In the genomic region with DNA sequence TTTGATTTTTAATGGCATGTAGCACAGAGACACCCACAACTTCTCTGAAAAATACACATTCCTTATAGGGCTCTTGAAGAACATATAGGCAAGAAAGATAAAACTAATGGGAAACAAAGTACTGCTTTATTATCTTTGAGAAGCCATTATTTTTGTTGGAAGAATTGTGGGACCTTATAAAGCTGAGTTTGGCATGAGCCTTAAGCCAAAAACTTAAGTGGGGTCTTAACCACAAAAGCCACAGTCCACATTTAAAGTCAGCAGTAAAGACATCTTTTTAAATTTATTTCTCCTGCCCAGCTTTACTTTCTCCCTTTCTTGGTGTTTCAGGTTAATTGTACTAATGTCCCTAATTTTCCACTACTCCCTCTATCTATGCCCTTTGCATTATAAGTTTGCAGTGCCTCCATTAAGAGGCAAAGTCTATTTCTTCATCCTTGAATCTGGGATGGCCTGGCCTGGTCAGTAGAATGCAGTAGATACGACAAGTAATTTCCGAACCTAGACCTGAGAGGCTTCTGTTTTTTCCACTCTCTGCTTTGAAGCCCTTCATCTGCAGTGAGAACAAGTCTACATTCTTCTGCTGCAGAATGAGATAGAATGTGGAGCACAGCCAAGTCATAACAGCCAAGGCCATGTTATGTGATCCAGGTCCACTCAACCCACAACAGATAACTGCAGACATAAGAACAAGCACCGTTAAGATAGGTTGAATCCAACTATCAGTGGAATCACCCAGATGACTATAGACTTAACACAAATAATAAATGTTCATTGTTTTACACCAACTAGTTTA, we compare ENCODE assay signal across 30 cellular contexts.
DNase-seq lines count a peak whose midpoint lies in the region; ATAC-seq and TF ChIP-seq lines count a peak whose summit lies in the region.
"Had no signal": no experiment of that assay in that cellular context is flagged by ENCODE, and none has a peak within 500 bp of the region (broad histone marks: within the 10 kb centered on the region; RNA-seq: fewer than 3 reads in every experiment).

No MANE protein-coding gene starts in this region.

- H3K9me1 ChIP-seq in IMR-90 (ENCODE audit: insufficient read depth, low read length): no peaks in the 10 kb centered on the region

- no peaks in the 10 kb centered on the region for H4K20me1 ChIP-seq in IMR-90 (ENCODE audit: insufficient read depth, low read length)

- H3K23ac ChIP-seq in IMR-90 (ENCODE audit: low read depth, low read length): no peak overlapping the region

- intact Hi-C loops in IMR-90 (cut with micrococcal nuclease): no loop called here
- intact Hi-C loops in activated CD4-positive, alpha-beta T cell treated with anti-CD3 and anti-CD28 coated beads, Interleukin-2, amount 10 ng/mL, durations not matched to agents 24 days and 14 days (cut with micrococcal nuclease): no loop called here

- no peaks in the 10 kb centered on the region for H3K27me3 Mint-ChIP-seq in activated CD4-positive, alpha-beta T cell treated with anti-CD3 and anti-CD28 coated beads, Interleukin-2, amount 10 ng/mL, durations not matched to agents 24 days and 14 days
- H3K27me3 Mint-ChIP-seq: activated CD4-positive, alpha-beta T cell treated with anti-CD3 and anti-CD28 coated beads for 36 hours; activated naive CD4-positive, alpha-beta T cell treated with anti-CD3 and anti-CD28 coated beads, Interleukin-2, amount 10 ng/mL, durations not matched to agents 7 days and 5 days; CD4-positive, alpha-beta T cell; T-helper 17 cell had no signal

- TF ChIP-seq EP300 in suprapubic skin (IDR thresholded peaks at IDR 0.05): no peak

- dilution Hi-C loops in IMR-90 (cut with HindIII; ENCODE audit: low sequenced_read_pairs, unreplicated experiment): no loop called here

- H3K36me3 ChIP-seq in IMR-90 (ENCODE audit: control insufficient read depth, insufficient read depth, low read length) (no peaks in the 10 kb centered on the region), suprapubic skin (no peaks in the 10 kb centered on the region)
- H3K36me3 ChIP-seq: colonic mucosa, thoracic aorta had no signal

- H3K79me1 ChIP-seq in IMR-90 (ENCODE audit: low read depth in 1 of 2, low read length in 2 of 2): no peaks in the 10 kb centered on the region

- no peak overlapping the region for H2BK15ac ChIP-seq in IMR-90 (ENCODE audit: low read depth, low read length)

- no peak overlapping the region for H2AK5ac ChIP-seq in IMR-90 (ENCODE audit: low read depth, low read length)

- H3K9me3 Mint-ChIP-seq in activated CD4-positive, alpha-beta T cell treated with anti-CD3 and anti-CD28 coated beads, Interleukin-2, amount 10 ng/mL, durations not matched to agents 24 days and 14 days: no peaks in the 10 kb centered on the region
- H3K9me3 Mint-ChIP-seq: activated naive CD4-positive, alpha-beta T cell treated with anti-CD3 and anti-CD28 coated beads, Interleukin-2, amount 10 ng/mL, durations not matched to agents 7 days and 5 days; endodermal cell had no signal

- no peak overlapping the region for H3K4me2 ChIP-seq in IMR-90 (ENCODE audit: low read depth, low read length)
- H3K4me2 ChIP-seq: hepatocyte had no signal

- H4K8ac ChIP-seq in IMR-90 (ENCODE audit: low read depth in 2 of 2, low read length in 2 of 2): no peak overlapping the region; a peak in 1 of 4 replicates

- peak overlapping the region; percentile 5 for H2AFZ ChIP-seq in IMR-90 (replicated peaks; ENCODE audit: low read length, poor library complexity)
- H2AFZ ChIP-seq: hepatocyte had no signal

- no TSS peak for BruUV-seq in IMR-90 (replicated peaks; lab: Mats Ljungman, UMichigan)

- no peak overlapping the region for H2AK9ac ChIP-seq in IMR-90 (replicated peaks; ENCODE audit: low read depth, low read length, poor library complexity)

- no peak for TF ChIP-seq RAD21 in IMR-90 (IDR thresholded peaks at IDR 0.05; ENCODE audit: low read length)

- H3K4me3 ChIP-seq in IMR-90 (ENCODE audit: insufficient read depth, low read depth, low read length): no peak overlapping the region
- H3K4me3 ChIP-seq in astrocyte of the spinal cord (ENCODE audit: low read depth, low read length): no peak overlapping the region
- H3K4me3 ChIP-seq in foreskin fibroblast (ENCODE audit: low read depth in 1 of 2, low read length in 2 of 2): no peak overlapping the region
- H3K4me3 ChIP-seq in suprapubic skin: no peak overlapping the region
- H3K4me3 ChIP-seq: body of pancreas, colonic mucosa, hepatocyte, mucosa of descending colon, skin epidermis, thoracic aorta had no signal

- no peaks in the 10 kb centered on the region for H3K4me1 Mint-ChIP-seq in activated CD4-positive, alpha-beta T cell treated with anti-CD3 and anti-CD28 coated beads, Interleukin-2, amount 10 ng/mL, durations not matched to agents 24 days and 14 days
- H3K4me1 Mint-ChIP-seq: activated CD4-positive, alpha-beta T cell treated with anti-CD3 and anti-CD28 coated beads for 36 hours; activated naive CD4-positive, alpha-beta T cell treated with anti-CD3 and anti-CD28 coated beads, Interleukin-2, amount 10 ng/mL, durations not matched to agents 7 days and 5 days; endodermal cell; T-helper 17 cell had no signal

- H3K9me3 ChIP-seq in IMR-90 (ENCODE audit: control insufficient read depth, insufficient read depth, low read length): no peaks in the 10 kb centered on the region
- H3K9me3 ChIP-seq in suprapubic skin: no peaks in the 10 kb centered on the region
- H3K9me3 ChIP-seq: body of pancreas, colonic mucosa, mucosa of descending colon, thoracic aorta had no signal

- CTCF ChIA-PET in IMR-90 (lab: Yijun Ruan, JAX): no interaction called here

- no peak overlapping the region for H3K27ac Mint-ChIP-seq in activated CD4-positive, alpha-beta T cell treated with anti-CD3 and anti-CD28 coated beads, Interleukin-2, amount 10 ng/mL, durations not matched to agents 24 days and 14 days
- H3K27ac Mint-ChIP-seq: activated CD4-positive, alpha-beta T cell treated with anti-CD3 and anti-CD28 coated beads for 36 hours; activated naive CD4-positive, alpha-beta T cell treated with anti-CD3 and anti-CD28 coated beads, Interleukin-2, amount 10 ng/mL, durations not matched to agents 7 days and 5 days; CD4-positive, alpha-beta T cell; endodermal cell; T-helper 17 cell had no signal

- H2BK5ac ChIP-seq in IMR-90 (ENCODE audit: low read depth, low read length, poor library complexity, severe bottlenecking): peak overlapping the region; percentile 87

- 0 out of 2 replicates have a peak overlapping the region, but pooled peaks have one; percentile 55 for H2BK20ac ChIP-seq in IMR-90 (ENCODE audit: low read depth, low read length)

- TF ChIP-seq CTCF in IMR-90 (conservative IDR thresholded peaks at IDR 0.05; ENCODE audit: low read depth, low read length): no peak
- TF ChIP-seq CTCF in astrocyte of the spinal cord (IDR thresholded peaks at IDR 0.05; ENCODE audit: low read depth, low read length): no peak
- TF ChIP-seq CTCF in foreskin fibroblast (IDR thresholded peaks at IDR 0.05; ENCODE audit: low read depth, low read length): no peak
- TF ChIP-seq CTCF in suprapubic skin (IDR thresholded peaks at IDR 0.05): no peak

- POLR2A ChIA-PET in IMR-90 (lab: Charles Lee; ENCODE audit: unreplicated experiment): no interaction called here

- H3K27ac ChIP-seq in IMR-90 (ENCODE audit: insufficient read depth, low read length) (no peak overlapping the region), suprapubic skin (no peak overlapping the region)
- H3K27ac ChIP-seq: body of pancreas, colonic mucosa, foreskin keratinocyte, hepatocyte, skin epidermis, thoracic aorta had no signal

- H4K91ac ChIP-seq in IMR-90 (ENCODE audit: insufficient read depth, low read depth, low read length): no peak overlapping the region

- no peak overlapping the region for H3K4me3 Mint-ChIP-seq in activated CD4-positive, alpha-beta T cell treated with anti-CD3 and anti-CD28 coated beads, Interleukin-2, amount 10 ng/mL, durations not matched to agents 24 days and 14 days
- H3K4me3 Mint-ChIP-seq: activated CD4-positive, alpha-beta T cell treated with anti-CD3 and anti-CD28 coated beads for 36 hours; activated naive CD4-positive, alpha-beta T cell treated with anti-CD3 and anti-CD28 coated beads, Interleukin-2, amount 10 ng/mL, durations not matched to agents 7 days and 5 days; CD4-positive, alpha-beta T cell; endodermal cell; T-helper 17 cell had no signal

- H3K56ac ChIP-seq in IMR-90 (ENCODE audit: extremely low read depth, insufficient read depth, low read length): no peak overlapping the region

- in situ Hi-C loops in IMR-90 (cut with MboI; ENCODE audit: low sequenced_read_pairs) (no loop called here), astrocyte of the spinal cord (cut with HindIII; ENCODE audit: low sequenced_read_pairs) (no loop called here)

- DNase-seq in AG08396 (ENCODE audit: low spot score) (peak; percentile 5), IMR-90 (peak; percentile 60), astrocyte of the spinal cord (ENCODE audit: low read depth, low spot score) (peak; percentile 82), foreskin fibroblast (peak; percentile 33 to 54), NCI-H345 (lab: John Stamatoyannopoulos, UW) (no peak), suprapubic skin (ENCODE audit: low spot score in 2 of 2) (no peak)
- DNase-seq in activated CD4-positive, alpha-beta T cell treated with anti-CD3 and anti-CD28 coated beads, Interleukin-2, amount 10 ng/mL, durations not matched to agents 24 days and 14 days: no peak
- DNase-seq: activated CD4-positive, alpha-beta T cell treated with anti-CD3 and anti-CD28 coated beads for 36 hours; activated naive CD4-positive, alpha-beta T cell treated with anti-CD3 and anti-CD28 coated beads, Interleukin-2, amount 10 ng/mL, durations not matched to agents 7 days and 5 days; CD4-positive, alpha-beta T cell; colonic mucosa; DMS153; endodermal cell; foreskin keratinocyte; GDM1; Karpas-422; mucosa of descending colon; NCI-H1694 treated with DMSO at 0.1 percent for 48 hours; NCI-H2227 treated with DMSO at 0.1 percent for 48 hours; NCI-H82; PC-3; posterior cingulate gyrus; SIG-M5; stimulated activated CD4-positive, alpha-beta T cell treated with anti-CD3 and anti-CD28 coated beads, Interleukin-1b, Interleukin-23, amount 100 ng/mL, for 48 hours; T-helper 17 cell had no signal

- H3K27me3 ChIP-seq in IMR-90 (ENCODE audit: control insufficient read depth, insufficient read depth, low read length): no peaks in the 10 kb centered on the region
- no peaks in the 10 kb centered on the region for H3K27me3 ChIP-seq in suprapubic skin
- H3K27me3 ChIP-seq: body of pancreas, colonic mucosa, foreskin keratinocyte, hepatocyte had no signal

- no peak overlapping the region; the same call in 1 of the 2 replicates for H4K5ac ChIP-seq in IMR-90 (ENCODE audit: low read depth, low read length)

- WGBS in IMR-90 (ENCODE audit: extremely low coverage in 2 of 2, insufficient read length in 1 of 2), 2 experiments: 80% methylated on average over 1 of the region's 3 CpGs; no CpG with 5 or more reads in 1 of the 2 experiments
- WGBS in suprapubic skin: 87% methylated on average over 3 of the region's 3 CpGs

- H3K36me3 Mint-ChIP-seq in activated CD4-positive, alpha-beta T cell treated with anti-CD3 and anti-CD28 coated beads, Interleukin-2, amount 10 ng/mL, durations not matched to agents 24 days and 14 days (ENCODE audit: low read depth): no peaks in the 10 kb centered on the region
- H3K36me3 Mint-ChIP-seq: activated naive CD4-positive, alpha-beta T cell treated with anti-CD3 and anti-CD28 coated beads, Interleukin-2, amount 10 ng/mL, durations not matched to agents 7 days and 5 days had no signal

- H3K9ac ChIP-seq in IMR-90 (ENCODE audit: low read depth, low read length): no peak overlapping the region

- peak overlapping the region; percentile 63; the same call in 1 of the 2 replicates for H2BK120ac ChIP-seq in IMR-90 (ENCODE audit: low read depth, low read length)

- H3K4ac ChIP-seq in IMR-90 (ENCODE audit: low read depth, low read length): no peak overlapping the region

- ATAC-seq in IMR-90 (ENCODE audit: low read depth) (peak; percentile 46), HG03442 (IDR thresholded peaks at IDR 0.05; ENCODE audit: unreplicated experiment) (no peak)
- ATAC-seq: activated CD4-positive, alpha-beta T cell treated with anti-CD3 and anti-CD28 coated beads for 36 hours; body of pancreas; foreskin keratinocyte; mucosa of descending colon; PC-3; T-helper 17 cell had no signal

- H3K18ac ChIP-seq in IMR-90 (ENCODE audit: low read depth, low read length): peak overlapping the region; percentile 91; the same call in 1 of the 2 replicates

- H3K4me1 ChIP-seq in IMR-90 (ENCODE audit: control insufficient read depth, insufficient read depth, low read length) (peaks cover 2% of the 10 kb centered on the region; the same call in 1 of the 2 replicates), suprapubic skin (no peaks in the 10 kb centered on the region)
- H3K4me1 ChIP-seq: body of pancreas, colonic mucosa had no signal

- H3K14ac ChIP-seq in IMR-90 (replicated peaks; ENCODE audit: low read depth, low read length): no peak overlapping the region

- TF ChIP-seq POLR2A in IMR-90 (IDR thresholded peaks at IDR 0.05; ENCODE audit: low read depth, low read length) (no peak), suprapubic skin (IDR thresholded peaks at IDR 0.05) (no peak)

Comparison
In these comparisons a context has a peak if more than half of its experiments do, and no peak if none do; other contexts are left out.
1. DNase-seq: peak in AG08396 (single experiment), IMR-90 (single experiment), astrocyte of the spinal cord (single experiment) and foreskin fibroblast (2 of 2); none in NCI-H345 (single experiment), suprapubic skin (0 of 2) and activated CD4-positive, alpha-beta T cell treated with anti-CD3 and anti-CD28 coated beads, Interleukin-2, amount 10 ng/mL, durations not matched to agents 24 days and 14 days (single experiment).